Comparison of ENCODE assay signal across 8 cellular contexts in genomic region chr3:156826144-156826895, GRCh38. TPM values are rescaled to one million over a fixed set of nuclear protein-coding genes. Genes with fewer than 3 reads are reported as not detected.
A peak's percentile ranks its signal among the peaks of the same experiment; 100 is the strongest.
DNase-seq lines count a peak whose midpoint lies in the region; ATAC-seq and TF ChIP-seq lines count a peak whose summit lies in the region.

LEKR1 (plus strand) TSS chr3:156826353; CDS start chr3:156829330, 2,977 bp downstream.

- peak within 1 kb of the TSS; percentile 30 to 94 (median 83) for H3K27ac ChIP-seq in dorsolateral prefrontal cortex

- WGBS in lower leg skin, 2 donors = 1% methylated on average over 30 to 43 of the region's 63 CpGs

- TF ChIP-seq CTCF in dorsolateral prefrontal cortex (IDR thresholded peaks at IDR 0.05 in 54 of 56, conservative IDR thresholded peaks at IDR 0.05 in 2 of 56; ENCODE audit: low read depth in 1 of 56, partially characterized antibody in 56 of 56) = peak in 19 of 56 donors; percentile 6 to 34 (median 16)
- TF ChIP-seq CTCF in lower leg skin (IDR thresholded peaks at IDR 0.05) = no peak

- DNase-seq in AG08396 (ENCODE audit: low spot score) (peak; percentile 91), NCI-H510A treated with DMSO at 0.1 percent for 48 hours (lab: John Stamatoyannopoulos, UW) (peak; percentile 77), dorsolateral prefrontal cortex (peak; percentile 55 to 88 (median 80)), lower leg skin (ENCODE audit: low spot score in 2 of 2) (peak; percentile 77 to 95)
- DNase-seq in activated CD4-positive, alpha-beta T cell treated with anti-CD3 and anti-CD28 coated beads, Interleukin-2, amount 50 U/mL, for 48 hours = peak; percentile 75 to 80
- peak; percentile 69 to 73 for DNase-seq in stimulated activated CD4-positive, alpha-beta T cell treated with anti-CD3 and anti-CD28 coated beads, Interleukin-4, amount 100 ng/mL, for 4 hours

- ATAC-seq in GM18907 (IDR thresholded peaks at IDR 0.05; ENCODE audit: unreplicated experiment) = peak; percentile 93
- peak; percentile 81 for ATAC-seq in HG03135 (IDR thresholded peaks at IDR 0.05; ENCODE audit: unreplicated experiment)

- peak within 1 kb of the TSS; percentile 55 to 93 (median 78) for H3K4me3 ChIP-seq in dorsolateral prefrontal cortex
- peak within 1 kb of the TSS; percentile 68 for H3K4me3 ChIP-seq in lower leg skin (ENCODE audit: low read depth, poor library complexity, severe bottlenecking)

- no peak for TF ChIP-seq POLR2A in lower leg skin (IDR thresholded peaks at IDR 0.05)

- no peaks in the 10 kb centered on the region for H3K27me3 ChIP-seq in dorsolateral prefrontal cortex

- intact Hi-C loops in dorsolateral prefrontal cortex (cut with DNase I) = loop anchor here (5.0 to 10.0 kb wide), 3 partner anchors 251 to 298 kb away; partner anchors contain the start of gene SSR3 (in 2 of the 2)
- intact Hi-C loops in lower leg skin (cut with DNase I; ENCODE audit: low total_unique reads) = no loop called here

RNA-seq across cellular contexts. Expression of gene LEKR1, which starts in this region (rescaled TPM):
- total RNA-seq in dorsolateral prefrontal cortex (1 to 10 TPM in 77 of 120 experiments, under 1 TPM in 37, not detected in 6; 0.25 to 7.8 (median 1.3) TPM), lower leg skin (1 to 10 TPM in 1 of 4 donors, under 1 TPM in 2, not detected in 1; 0.39 to 2.5 (median 0.89) TPM)

Comparison
In these comparisons a context has a peak if more than half of its experiments do, and no peak if none do; other contexts are left out.
1. Peak in every context shown above with its lines: DNase-seq, ATAC-seq, H3K4me3 ChIP-seq and H3K27ac ChIP-seq.